In the genomic region with DNA sequence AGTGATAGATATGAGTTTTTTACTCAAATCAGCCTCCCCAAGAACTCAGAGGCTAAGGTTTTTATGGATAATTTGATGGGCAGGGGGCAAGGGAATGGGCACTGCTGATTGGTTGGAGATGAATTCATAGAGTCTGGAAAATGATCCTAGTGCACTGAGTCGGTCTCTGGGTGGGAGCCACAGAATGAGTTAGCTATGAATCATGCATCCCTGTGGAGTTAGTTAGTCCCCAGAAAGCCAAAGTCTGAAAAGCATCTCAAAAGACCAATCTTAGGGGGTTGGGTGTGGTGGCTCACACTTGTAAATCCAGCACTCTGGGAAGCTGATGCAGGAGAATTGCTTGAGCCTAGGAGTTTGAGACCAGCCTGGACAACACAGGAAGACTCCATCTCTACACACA, we compare ENCODE assay signal across 26 cellular contexts.
"Had no signal": no experiment of that assay in that cellular context is flagged by ENCODE, and none has a peak within 500 bp of the region (broad histone marks: within the 10 kb centered on the region; RNA-seq: fewer than 3 reads in every experiment).

No MANE protein-coding gene starts in this region.

- H3K36me3 ChIP-seq: brain microvascular endothelial cell, colonic mucosa, pancreas, right atrium auricular region, thyroid gland, upper lobe of right lung, WERI-Rb-1 had no signal

- H3K4me3 Mint-ChIP-seq: activated CD4-positive, alpha-beta T cell treated with anti-CD3 and anti-CD28 coated beads, Interleukin-2, amount 10 ng/mL, durations not matched to agents 7 days and 5 days; activated CD8-positive, alpha-beta T cell treated with anti-CD3 and anti-CD28 coated beads, Interleukin-2, amount 10 ng/mL, durations not matched to agents 7 days and 5 days; activated naive CD8-positive, alpha-beta T cell treated with anti-CD3 and anti-CD28 coated beads, Interleukin-2, amount 50 U/mL, for 24 hours; activated T-helper 1 cell treated with anti-CD3 and anti-CD28 coated beads, Interleukin-12 subunit alpha, Interleukin-12 subunit beta, Interleukin-2, Interleukin-4 antibody, amounts not matched to agents 30 ng/mL and 10 ng/mL and 1 ng/mL, durations not matched to agents 14 hours and 24 hours and 36 hours; central memory CD8-positive, alpha-beta T cell; endodermal cell; nephron; stimulated activated naive CD8-positive, alpha-beta T cell treated with anti-CD3 and anti-CD28 coated beads, Interleukin-15, Interleukin-2, amounts not matched to agents 100 ng/mL and 50 ng/mL, for 24 hours; T-helper 17 cell had no signal

- H3K4me3 ChIP-seq: colonic mucosa, pancreas, psoas muscle, right atrium auricular region, thyroid gland, upper lobe of right lung had no signal

- H3K27ac ChIP-seq: brain microvascular endothelial cell, colonic mucosa, epithelial cell of prostate, pancreas, psoas muscle, right atrium auricular region, thyroid gland, upper lobe of right lung, WERI-Rb-1 had no signal

- DNase-seq: activated CD4-positive, alpha-beta T cell treated with anti-CD3 and anti-CD28 coated beads, Interleukin-2, amount 10 ng/mL, durations not matched to agents 7 days and 5 days; activated CD4-positive, CD25-positive, alpha-beta regulatory T cell treated with anti-CD3 and anti-CD28 coated beads, Interleukin-2, amount 50 U/mL, for 72 hours; activated CD8-positive, alpha-beta T cell treated with anti-CD3 and anti-CD28 coated beads, Interleukin-2, amount 10 ng/mL, durations not matched to agents 7 days and 5 days; activated gamma-delta T cell; activated naive CD4-positive, alpha-beta T cell treated with anti-CD3 and anti-CD28 coated beads, Interleukin-2, amount 50 U/mL, for 16 hours; activated naive CD8-positive, alpha-beta T cell treated with anti-CD3 and anti-CD28 coated beads, Interleukin-2, amount 50 U/mL, for 24 hours; anterior cingulate cortex; brain microvascular endothelial cell; colonic mucosa; endodermal cell; left colon; mesenchymal stem cell; pancreas; psoas muscle; stimulated activated CD4-positive, alpha-beta T cell treated with anti-CD3 and anti-CD28 coated beads, Interleukin-12 subunit alpha, Interleukin-12 subunit beta, amount 100 ng/mL, for 4 hours; substantia nigra; T-helper 17 cell; thyroid gland; upper lobe of right lung; WERI-Rb-1 had no signal

- H3K4me1 ChIP-seq: colonic mucosa, pancreas, psoas muscle, thyroid gland, upper lobe of right lung had no signal

- H3K9me3 ChIP-seq: colonic mucosa, pancreas, psoas muscle, thyroid gland, upper lobe of right lung had no signal

- H3K27me3 Mint-ChIP-seq: activated CD4-positive, alpha-beta T cell treated with anti-CD3 and anti-CD28 coated beads, Interleukin-2, amount 10 ng/mL, durations not matched to agents 7 days and 5 days; activated naive CD8-positive, alpha-beta T cell treated with anti-CD3 and anti-CD28 coated beads, Interleukin-2, amount 50 U/mL, for 24 hours; central memory CD8-positive, alpha-beta T cell; stimulated activated naive CD8-positive, alpha-beta T cell treated with anti-CD3 and anti-CD28 coated beads, Interleukin-15, Interleukin-2, amounts not matched to agents 100 ng/mL and 50 ng/mL, for 24 hours; T-helper 17 cell had no signal

- H3K27me3 ChIP-seq: brain microvascular endothelial cell, colonic mucosa, right atrium auricular region, thyroid gland, upper lobe of right lung had no signal

- ATAC-seq: activated CD8-positive, alpha-beta T cell treated with anti-CD3 and anti-CD28 coated beads, Interleukin-2, amount 10 ng/mL, durations not matched to agents 7 days and 5 days; activated naive CD8-positive, alpha-beta T cell treated with anti-CD3 and anti-CD28 coated beads, Interleukin-2, amount 50 U/mL, for 24 hours; left colon; pancreas; psoas muscle; T-helper 17 cell; upper lobe of right lung had no signal

- H3K4me1 Mint-ChIP-seq: activated CD4-positive, alpha-beta T cell treated with anti-CD3 and anti-CD28 coated beads, Interleukin-2, amount 10 ng/mL, durations not matched to agents 7 days and 5 days; activated naive CD8-positive, alpha-beta T cell treated with anti-CD3 and anti-CD28 coated beads, Interleukin-2, amount 50 U/mL, for 24 hours; central memory CD8-positive, alpha-beta T cell; T-helper 17 cell had no signal

- H3K27ac Mint-ChIP-seq: activated CD4-positive, alpha-beta T cell treated with anti-CD3 and anti-CD28 coated beads, Interleukin-2, amount 10 ng/mL, durations not matched to agents 7 days and 5 days; activated CD8-positive, alpha-beta T cell treated with anti-CD3 and anti-CD28 coated beads, Interleukin-2, amount 10 ng/mL, durations not matched to agents 7 days and 5 days; activated naive CD8-positive, alpha-beta T cell treated with anti-CD3 and anti-CD28 coated beads, Interleukin-2, amount 50 U/mL, for 24 hours; activated T-helper 1 cell treated with anti-CD3 and anti-CD28 coated beads, Interleukin-12 subunit alpha, Interleukin-12 subunit beta, Interleukin-2, Interleukin-4 antibody, amounts not matched to agents 30 ng/mL and 10 ng/mL and 1 ng/mL, durations not matched to agents 14 hours and 24 hours and 36 hours; endodermal cell; nephron; stimulated activated naive CD8-positive, alpha-beta T cell treated with anti-CD3 and anti-CD28 coated beads, Interleukin-15, Interleukin-2, amounts not matched to agents 100 ng/mL and 50 ng/mL, for 24 hours; T-helper 17 cell had no signal

- H3K9me3 Mint-ChIP-seq: central memory CD8-positive, alpha-beta T cell had no signal
